1 cellular context compared by ENCODE assay signal in genomic region chr15:44796508-44796907, GRCh38.
TF ChIP-seq lines count a peak whose summit lies in the region.

No MANE protein-coding gene starts in this region.

TF ChIP-seq in K562, 482 proteins besides CTCF, POLR2A, EP300 and RAD21 (continued from another document):
- peak in 1 of 2 experiments; percentile 70; a peak in 1 of 4 replicates for TF ChIP-seq ZMIZ1 (IDR thresholded peaks at IDR 0.05; ENCODE audit: low read depth in 2 of 2, low read length in 2 of 2)
- peak; percentile 69 for TF ChIP-seq PKNOX1 (IDR thresholded peaks at IDR 0.05)
